ENCODE assay signal across 19 cellular contexts in the genomic region with DNA sequence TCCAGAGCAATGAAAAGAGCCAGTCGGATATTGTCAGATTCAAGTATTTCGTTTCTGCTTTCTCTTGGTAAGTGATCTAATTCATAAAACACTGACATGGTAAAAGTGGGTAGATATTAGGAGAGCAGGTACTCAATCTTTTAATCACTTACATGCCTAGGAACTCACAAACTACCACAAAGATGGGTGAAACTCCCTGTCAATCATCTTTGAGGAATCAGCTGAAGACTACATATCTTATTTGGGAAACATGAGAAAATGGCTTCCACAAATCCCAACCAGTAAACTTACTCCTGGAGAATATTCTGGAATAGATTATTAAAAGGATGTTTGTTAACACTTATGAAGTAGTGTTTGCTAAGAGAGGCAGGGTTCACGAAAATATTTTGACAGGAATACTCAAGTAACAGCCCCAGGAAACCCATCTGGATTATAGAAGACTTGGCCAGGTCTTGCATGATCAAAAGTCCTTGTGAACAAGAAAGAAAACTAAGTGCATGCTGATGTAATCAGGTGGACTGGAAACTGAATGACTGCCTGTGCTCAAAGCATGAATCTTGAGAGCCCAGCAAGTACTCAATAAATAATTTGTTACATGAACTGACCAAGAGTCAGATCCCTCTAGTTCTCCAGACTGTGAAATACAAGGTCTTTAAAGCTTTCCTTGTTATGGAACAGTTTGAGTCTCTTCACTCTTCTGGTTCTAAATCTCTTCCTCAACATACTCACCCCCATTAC.
"Had no signal": no experiment of that assay in that cellular context is flagged by ENCODE, and none has a peak within 500 bp of the region (broad histone marks: within the 10 kb centered on the region; RNA-seq: fewer than 3 reads in every experiment).

No MANE protein-coding gene starts in this region.

- H3K4me3 Mint-ChIP-seq: activated T-helper 17 cell treated with anti-CD3 and anti-CD28 coated beads, Interleukin-2, amount 50 U/mL, for 72 hours; immature natural killer cell; neural progenitor cell had no signal

- H3K4me3 ChIP-seq: gastroesophageal sphincter, heart left ventricle, neural progenitor cell, right atrium auricular region, stomach had no signal

- H3K9me3 Mint-ChIP-seq: activated T-helper 17 cell treated with anti-CD3 and anti-CD28 coated beads, Interleukin-2, amount 50 U/mL, for 72 hours; immature natural killer cell; neural progenitor cell had no signal

- DNase-seq: activated CD4-positive, alpha-beta T cell treated with anti-CD3 and anti-CD28 coated beads for 48 hours; activated CD4-positive, CD25-positive, alpha-beta regulatory T cell; activated CD8-positive, alpha-beta memory T cell treated with anti-CD3 and anti-CD28 coated beads for 24 hours; activated naive CD4-positive, alpha-beta T cell treated with Interleukin-2 at 50 U/mL for 16 hours; effector CD4-positive, alpha-beta T cell; heart left ventricle; immature natural killer cell; kidney glomerular epithelial cell; left ventricle myocardium superior; SK-N-SH; stimulated activated CD4-positive, alpha-beta T cell treated with anti-CD3 and anti-CD28 coated beads, Interleukin-2, amount 100 ng/mL, for 24 hours; stomach; trophoblast cell had no signal

- H3K4me1 Mint-ChIP-seq: activated T-helper 17 cell treated with anti-CD3 and anti-CD28 coated beads, Interleukin-2, amount 50 U/mL, for 72 hours; neural progenitor cell had no signal

- H3K27ac Mint-ChIP-seq: activated T-helper 17 cell treated with anti-CD3 and anti-CD28 coated beads, Interleukin-2, amount 50 U/mL, for 72 hours; immature natural killer cell; neural progenitor cell; progenitor cell of endocrine pancreas had no signal

- H3K27me3 Mint-ChIP-seq: activated T-helper 17 cell treated with anti-CD3 and anti-CD28 coated beads, Interleukin-2, amount 50 U/mL, for 72 hours; progenitor cell of endocrine pancreas had no signal

- ATAC-seq: activated T-helper 17 cell treated with anti-CD3 and anti-CD28 coated beads, Interleukin-2, amount 50 U/mL, for 72 hours; esophagus mucosa; gastroesophageal sphincter; heart left ventricle; left ventricle myocardium superior had no signal
